38 cellular contexts compared by ENCODE assay signal in genomic region chr14:96928779-96929380, GRCh38.
"Had no signal": no experiment of that assay in that cellular context is flagged by ENCODE, and none has a peak within 500 bp of the region (broad histone marks: within the 10 kb centered on the region; RNA-seq: fewer than 3 reads in every experiment).

No MANE protein-coding gene starts in this region.

- H3K27me3 ChIP-seq: ascending aorta, cardiac muscle cell had no signal

- H3K9me3 Mint-ChIP-seq: activated B cell treated with CpG ODN at 0.5 μM for 24 hours; activated CD4-positive, alpha-beta memory T cell treated with anti-CD3 and anti-CD28 coated beads for 36 hours; activated CD8-positive, alpha-beta T cell treated with anti-CD3 and anti-CD28 coated beads for 36 hours; activated naive CD4-positive, alpha-beta T cell treated with anti-CD3 and anti-CD28 coated beads for 36 hours; activated naive CD8-positive, alpha-beta T cell treated with anti-CD3 and anti-CD28 coated beads, Interleukin-2, amount 10 ng/mL, durations not matched to agents 7 days and 5 days; activated naive CD8-positive, alpha-beta T cell treated with anti-CD3 and anti-CD28 coated beads, Interleukin-2, amount 50 U/mL, for 24 hours; activated T-cell treated with anti-CD3 and anti-CD28 coated beads, Interleukin-2, amount 50 U/mL, for 4 hours; activated T-helper 1 cell treated with anti-CD3 and anti-CD28 coated beads, Interleukin-12 subunit alpha, Interleukin-12 subunit beta, Interleukin-2, Interleukin-4 antibody, amounts not matched to agents 30 ng/mL and 10 ng/mL and 1 ng/mL, durations not matched to agents 14 hours and 24 hours and 36 hours; activated T-helper 17 cell treated with anti-CD3 and anti-CD28 coated beads, Interleukin-2, amount 50 U/mL, for 72 hours; central memory CD8-positive, alpha-beta T cell; T-helper 1 cell treated with Interleukin-12 subunit alpha and Interleukin-12 subunit beta and Interleukin-4 antibody, amounts not matched to agents 30 μg/mL and 1 μg/mL, for 36 hours; T-helper 2 cell treated with Interferon-gamma antibody and Interleukin-4, amounts not matched to agents 5 μg/mL and 100 μg/mL, for 36 hours had no signal

- H3K36me3 Mint-ChIP-seq: activated CD4-positive, alpha-beta memory T cell treated with anti-CD3 and anti-CD28 coated beads for 36 hours; activated naive CD4-positive, alpha-beta T cell treated with anti-CD3 and anti-CD28 coated beads, Interleukin-2, amount 50 U/mL, for 72 hours; activated naive CD8-positive, alpha-beta T cell treated with anti-CD3 and anti-CD28 coated beads, Interleukin-2, amount 10 ng/mL, durations not matched to agents 7 days and 5 days; brain had no signal

- DNase-seq: activated B cell treated with CpG ODN at 0.5 μM for 24 hours; activated CD4-positive, alpha-beta memory T cell treated with anti-CD3 and anti-CD28 coated beads for 36 hours; activated CD4-positive, alpha-beta T cell treated with anti-CD3 and anti-CD28 coated beads for 4 hours; activated CD4-positive, alpha-beta T cell treated with anti-CD3 and anti-CD28 coated beads, Interleukin-2, amount 10 ng/mL, durations not matched to agents 24 days and 14 days; activated CD4-positive, alpha-beta T cell treated with anti-CD3 and anti-CD28 coated beads, Interleukin-2, amount 50 U/mL, for 1 hour; activated CD4-positive, alpha-beta T cell treated with anti-CD3 and anti-CD28 coated beads, Interleukin-2, amount 50 U/mL, for 4 hours; activated CD4-positive, CD25-positive, alpha-beta regulatory T cell treated with anti-CD3 and anti-CD28 coated beads, Interleukin-2, amount 50 U/mL, for 72 hours; activated CD8-positive, alpha-beta memory T cell treated with anti-CD3 and anti-CD28 coated beads, Interleukin-2, amount 50 U/mL, for 4 hours; activated CD8-positive, alpha-beta T cell treated with anti-CD3 and anti-CD28 coated beads for 36 hours; activated gamma-delta T cell treated with Interleukin-2 at 50 U/mL for 16 hours; activated naive CD4-positive, alpha-beta T cell; activated naive CD4-positive, alpha-beta T cell treated with anti-CD3 and anti-CD28 coated beads for 36 hours; activated naive CD4-positive, alpha-beta T cell treated with anti-CD3 and anti-CD28 coated beads, Interleukin-2, amount 50 U/mL, for 16 hours; activated naive CD8-positive, alpha-beta T cell treated with anti-CD3 and anti-CD28 coated beads, Interleukin-2, amount 10 ng/mL, durations not matched to agents 7 days and 5 days; activated naive CD8-positive, alpha-beta T cell treated with anti-CD3 and anti-CD28 coated beads, Interleukin-2, amount 50 U/mL, for 24 hours; activated T-cell treated with anti-CD3 and anti-CD28 coated beads for 4 hours; activated T-cell treated with anti-CD3 and anti-CD28 coated beads, Interleukin-2, amount 50 U/mL, for 1 hour; activated T-cell treated with anti-CD3 and anti-CD28 coated beads, Interleukin-2, amount 50 U/mL, for 4 hours; activated T-cell treated with anti-CD3 and anti-CD28 coated beads, Interleukin-2, amount 50 U/mL, for 72 hours; amygdala; anterior cingulate cortex; caudate nucleus; cerebellar nuclear complex; T-helper 1 cell; T-helper 2 cell; T-helper 9 cell had no signal

- H3K9me3 ChIP-seq: ascending aorta had no signal

- H3K4me3 ChIP-seq: ascending aorta, cardiac muscle cell had no signal

- H3K4me1 Mint-ChIP-seq: activated CD4-positive, alpha-beta T cell treated with anti-CD3 and anti-CD28 coated beads, Interleukin-2, amount 10 ng/mL, durations not matched to agents 24 days and 14 days; activated naive CD8-positive, alpha-beta T cell treated with anti-CD3 and anti-CD28 coated beads, Interleukin-2, amount 10 ng/mL, durations not matched to agents 7 days and 5 days; activated naive CD8-positive, alpha-beta T cell treated with anti-CD3 and anti-CD28 coated beads, Interleukin-2, amount 50 U/mL, for 24 hours; activated T-helper 17 cell treated with anti-CD3 and anti-CD28 coated beads, Interleukin-2, amount 50 U/mL, for 72 hours; central memory CD8-positive, alpha-beta T cell had no signal

- H3K4me1 ChIP-seq: ascending aorta had no signal

- H3K36me3 ChIP-seq: ascending aorta, cardiac muscle cell had no signal

- FAIRE-seq: bronchial epithelial cell, TTC549 had no signal

- H3K27me3 Mint-ChIP-seq: activated B cell treated with CpG ODN at 0.5 μM for 24 hours; activated CD4-positive, alpha-beta memory T cell treated with anti-CD3 and anti-CD28 coated beads for 36 hours; activated CD4-positive, alpha-beta T cell treated with anti-CD3 and anti-CD28 coated beads, Interleukin-2, amount 10 ng/mL, durations not matched to agents 24 days and 14 days; activated CD8-positive, alpha-beta T cell treated with anti-CD3 and anti-CD28 coated beads for 36 hours; activated naive CD8-positive, alpha-beta T cell treated with anti-CD3 and anti-CD28 coated beads, Interleukin-2, amount 10 ng/mL, durations not matched to agents 7 days and 5 days; activated naive CD8-positive, alpha-beta T cell treated with anti-CD3 and anti-CD28 coated beads, Interleukin-2, amount 50 U/mL, for 24 hours; activated T-helper 17 cell treated with anti-CD3 and anti-CD28 coated beads, Interleukin-2, amount 50 U/mL, for 72 hours; central memory CD8-positive, alpha-beta T cell had no signal

- H3K27ac ChIP-seq: ascending aorta, cardiac muscle cell, VCaP had no signal

- H3K4me3 Mint-ChIP-seq: activated B cell treated with CpG ODN at 0.5 μM for 24 hours; activated CD4-positive, alpha-beta memory T cell treated with anti-CD3 and anti-CD28 coated beads for 36 hours; activated CD4-positive, alpha-beta T cell treated with anti-CD3 and anti-CD28 coated beads, Interleukin-2, amount 10 ng/mL, durations not matched to agents 24 days and 14 days; activated CD8-positive, alpha-beta T cell treated with anti-CD3 and anti-CD28 coated beads for 36 hours; activated naive CD4-positive, alpha-beta T cell treated with anti-CD3 and anti-CD28 coated beads for 36 hours; activated naive CD8-positive, alpha-beta T cell treated with anti-CD3 and anti-CD28 coated beads, Interleukin-2, amount 10 ng/mL, durations not matched to agents 7 days and 5 days; activated naive CD8-positive, alpha-beta T cell treated with anti-CD3 and anti-CD28 coated beads, Interleukin-2, amount 50 U/mL, for 24 hours; activated T-cell treated with anti-CD3 and anti-CD28 coated beads, Interleukin-2, amount 50 U/mL, for 4 hours; activated T-cell treated with anti-CD3 and anti-CD28 coated beads, Interleukin-2, amount 50 U/mL, for 72 hours; activated T-helper 1 cell treated with anti-CD3 and anti-CD28 coated beads, Interleukin-12 subunit alpha, Interleukin-12 subunit beta, Interleukin-2, Interleukin-4 antibody, amounts not matched to agents 30 ng/mL and 10 ng/mL and 1 ng/mL, durations not matched to agents 14 hours and 24 hours and 36 hours; activated T-helper 17 cell treated with anti-CD3 and anti-CD28 coated beads, Interleukin-2, amount 50 U/mL, for 72 hours; brain; central memory CD8-positive, alpha-beta T cell; T-helper 1 cell treated with Interleukin-12 subunit alpha and Interleukin-12 subunit beta and Interleukin-4 antibody, amounts not matched to agents 30 μg/mL and 1 μg/mL, for 36 hours; T-helper 2 cell treated with Interferon-gamma antibody and Interleukin-4, amounts not matched to agents 5 μg/mL and 100 μg/mL, for 36 hours had no signal

- H3K27ac Mint-ChIP-seq: activated B cell treated with CpG ODN at 0.5 μM for 24 hours; activated CD4-positive, alpha-beta memory T cell treated with anti-CD3 and anti-CD28 coated beads for 36 hours; activated CD4-positive, alpha-beta T cell treated with anti-CD3 and anti-CD28 coated beads, Interleukin-2, amount 10 ng/mL, durations not matched to agents 24 days and 14 days; activated CD8-positive, alpha-beta T cell treated with anti-CD3 and anti-CD28 coated beads for 36 hours; activated naive CD4-positive, alpha-beta T cell treated with anti-CD3 and anti-CD28 coated beads for 36 hours; activated naive CD4-positive, alpha-beta T cell treated with anti-CD3 and anti-CD28 coated beads, Interleukin-2, amount 50 U/mL, for 72 hours; activated naive CD8-positive, alpha-beta T cell treated with anti-CD3 and anti-CD28 coated beads, Interleukin-2, amount 10 ng/mL, durations not matched to agents 7 days and 5 days; activated naive CD8-positive, alpha-beta T cell treated with anti-CD3 and anti-CD28 coated beads, Interleukin-2, amount 50 U/mL, for 24 hours; activated T-cell treated with anti-CD3 and anti-CD28 coated beads, Interleukin-2, amount 50 U/mL, for 72 hours; activated T-helper 1 cell treated with anti-CD3 and anti-CD28 coated beads, Interleukin-12 subunit alpha, Interleukin-12 subunit beta, Interleukin-2, Interleukin-4 antibody, amounts not matched to agents 30 ng/mL and 10 ng/mL and 1 ng/mL, durations not matched to agents 14 hours and 24 hours and 36 hours; activated T-helper 17 cell treated with anti-CD3 and anti-CD28 coated beads, Interleukin-2, amount 50 U/mL, for 72 hours; T-helper 1 cell treated with Interleukin-12 subunit alpha and Interleukin-12 subunit beta and Interleukin-4 antibody, amounts not matched to agents 30 μg/mL and 1 μg/mL, for 36 hours; T-helper 2 cell treated with Interferon-gamma antibody and Interleukin-4, amounts not matched to agents 5 μg/mL and 100 μg/mL, for 36 hours had no signal

- ATAC-seq: activated CD8-positive, alpha-beta T cell treated with anti-CD3 and anti-CD28 coated beads for 36 hours; activated naive CD4-positive, alpha-beta T cell treated with anti-CD3 and anti-CD28 coated beads, Interleukin-2, amount 50 U/mL, for 72 hours; activated naive CD8-positive, alpha-beta T cell treated with anti-CD3 and anti-CD28 coated beads, Interleukin-2, amount 50 U/mL, for 24 hours; activated T-cell treated with anti-CD3 and anti-CD28 coated beads, Interleukin-2, amount 50 U/mL, for 4 hours; activated T-cell treated with anti-CD3 and anti-CD28 coated beads, Interleukin-2, amount 50 U/mL, for 72 hours; activated T-helper 17 cell treated with anti-CD3 and anti-CD28 coated beads, Interleukin-2, amount 50 U/mL, for 72 hours had no signal
